In the genomic region with DNA sequence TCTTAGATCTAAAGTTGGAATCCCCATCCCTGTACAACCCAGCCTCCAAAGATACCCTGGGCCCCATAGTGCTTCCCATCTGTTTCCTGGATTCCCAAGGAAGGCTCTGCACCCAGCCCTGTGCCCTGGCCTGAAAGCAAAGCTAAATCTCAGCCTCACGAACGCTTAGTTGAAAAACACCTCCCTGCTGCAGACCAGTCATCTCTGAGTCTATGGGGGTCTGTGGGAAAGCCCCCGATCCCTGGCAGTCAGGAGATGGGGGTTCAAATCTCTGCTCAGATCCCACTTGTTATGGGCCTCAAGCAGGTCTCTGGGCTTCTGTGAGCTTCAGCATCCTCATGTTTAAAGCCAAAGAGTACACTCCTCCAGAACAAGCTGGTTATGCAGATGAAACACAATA, we compare ENCODE assay signal across 25 cellular contexts.
"Had no signal": no experiment of that assay in that cellular context is flagged by ENCODE, and none has a peak within 500 bp of the region (broad histone marks: within the 10 kb centered on the region; RNA-seq: fewer than 3 reads in every experiment).

No MANE protein-coding gene starts in this region.

- H3K9me3 ChIP-seq: neutrophil, ovary, psoas muscle, right lobe of liver, sigmoid colon, stomach, thoracic aorta, thyroid gland, tibial nerve, upper lobe of left lung had no signal

- FAIRE-seq: small intestine, urothelium cell line had no signal

- H3K27ac ChIP-seq: neutrophil, ovary, parathyroid adenoma, psoas muscle, right lobe of liver, sigmoid colon, stomach, thoracic aorta, thyroid gland, tibial nerve, upper lobe of left lung had no signal

- H3K4me1 ChIP-seq: parathyroid adenoma, psoas muscle, right lobe of liver, sigmoid colon, stomach, thyroid gland, tibial nerve, upper lobe of left lung had no signal

- H3K4me3 ChIP-seq: ovary, psoas muscle, right lobe of liver, sigmoid colon, stomach, thoracic aorta, thyroid gland, tibial nerve, upper lobe of left lung had no signal

- H3K27me3 ChIP-seq: ovary, right lobe of liver, thyroid gland, tibial nerve, upper lobe of left lung had no signal

- H3K36me3 ChIP-seq: neutrophil, ovary, right lobe of liver, sigmoid colon, stomach, thoracic aorta, thyroid gland, tibial nerve, upper lobe of left lung had no signal

- DNase-seq: naive thymus-derived CD8-positive, alpha-beta T cell; nephron progenitor cell; nucleus accumbens; ovary; posterior cingulate gyrus; psoas muscle; right cardiac atrium; right lobe of liver; sigmoid colon; small intestine; stimulated activated CD4-positive, alpha-beta T cell treated with anti-CD3 and anti-CD28 coated beads, Interleukin-15, amount 100 ng/mL, for 24 hours; stimulated activated CD4-positive, alpha-beta T cell treated with anti-CD3 and anti-CD28 coated beads, Interleukin-2, amount 100 ng/mL, for 24 hours; stimulated activated CD4-positive, alpha-beta T cell treated with anti-CD3 and anti-CD28 coated beads, Interleukin-2, amount 100 ng/mL, for 48 hours; stimulated activated CD4-positive, alpha-beta T cell treated with anti-CD3 and anti-CD28 coated beads, Interleukin-4, amount 100 ng/mL, for 24 hours; stimulated activated naive B cell treated with anti-CD40 and anti-IgM and Interleukin-4, amounts not matched to agents 10 μg/mL and 1 μg/mL and 100 μg/mL, for 72 hours; stimulated activated naive CD4-positive, alpha-beta T cell treated with Interleukin-2 at 50 U/mL for 16 hours; stomach; thyroid gland; trophoblast cell; upper lobe of left lung had no signal
